8 cellular contexts compared by ENCODE assay signal in the genomic region with DNA sequence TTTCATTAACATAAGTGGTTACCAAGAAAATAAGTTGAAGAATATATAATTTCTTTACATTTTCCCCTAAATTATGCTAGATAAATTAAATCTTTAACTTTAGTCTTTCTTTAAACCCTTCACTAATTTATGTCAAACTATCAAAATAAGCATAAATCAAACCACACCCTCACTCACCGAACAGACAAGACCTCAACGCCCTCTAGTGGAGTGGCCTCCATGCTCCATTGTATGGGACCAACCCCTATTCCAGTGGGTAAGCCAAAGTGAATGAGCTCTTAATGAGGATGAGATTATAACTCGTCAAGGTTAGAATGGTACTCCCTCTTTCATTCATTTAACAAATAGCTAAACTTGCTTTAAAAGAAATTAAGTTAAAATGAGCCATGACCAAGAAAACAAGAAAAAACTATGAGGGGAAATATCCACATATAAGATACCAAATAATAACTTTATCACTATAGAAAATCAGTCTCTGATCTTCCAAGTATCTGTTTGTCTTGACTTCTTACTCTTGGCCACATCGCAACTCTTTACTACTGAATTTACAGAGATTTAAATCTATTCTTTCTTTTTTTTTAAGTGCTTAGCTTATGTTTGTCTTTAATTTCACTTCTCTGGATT. TPM values are rescaled to one million over a fixed set of nuclear protein-coding genes. Genes with fewer than 3 reads are reported as not detected.
DNase-seq lines count a peak whose midpoint lies in the region; ATAC-seq and TF ChIP-seq lines count a peak whose summit lies in the region.

No MANE protein-coding gene starts in this region.

- H3K27ac ChIP-seq in C4-2B, result no peak overlapping the region

- peak; percentile 89 for ATAC-seq in GM18867 (IDR thresholded peaks at IDR 0.05; ENCODE audit: unreplicated experiment)
- ATAC-seq in HG03103 (IDR thresholded peaks at IDR 0.05; ENCODE audit: low read depth, unreplicated experiment), result peak; percentile 76
- peak; percentile 81 to 82 for ATAC-seq in natural killer cell treated with Interleukin-12 subunit alpha and Interleukin-12 subunit beta and Interleukin-15 and Interleukin-18, amount 100 ng/mL, for 72 hours

- H3K4me3 ChIP-seq in epithelial cell of proximal tubule (ENCODE audit: low read depth, low read length), result no peak overlapping the region

- peaks cover 0 to 14% of the 10 kb centered on the region in 2 donors for H3K4me1 Mint-ChIP-seq in natural killer cell treated with Interleukin-12 subunit alpha and Interleukin-12 subunit beta and Interleukin-15 and Interleukin-18, amount 100 ng/mL, for 72 hours (ENCODE audit: low read depth in 2 of 2)

- no peaks in the 10 kb centered on the region for H3K9me3 Mint-ChIP-seq in natural killer cell treated with Interleukin-12 subunit alpha and Interleukin-12 subunit beta and Interleukin-15 and Interleukin-18, amount 100 ng/mL, for 72 hours

- DNase-seq in NOMO-1 treated with DMSO at 0.1 percent for 48 hours (lab: John Stamatoyannopoulos, UW; ENCODE audit: unreplicated experiment) (peak; percentile 53), activated T-cell treated with anti-CD3 and anti-CD28 coated beads for 1 hour (ENCODE audit: low read depth) (peak; percentile 67), epithelial cell of proximal tubule (ENCODE audit: low read depth) (peak; percentile 33), superior temporal gyrus (ENCODE audit: extremely low spot score) (peak; percentile 79)
- peak; percentile 77 for DNase-seq in natural killer cell treated with Interleukin-12 subunit alpha and Interleukin-12 subunit beta and Interleukin-15 and Interleukin-18, amount 100 ng/mL, for 72 hours (ENCODE audit: low spot score)

- H3K27me3 Mint-ChIP-seq in natural killer cell treated with Interleukin-12 subunit alpha and Interleukin-12 subunit beta and Interleukin-15 and Interleukin-18, amount 100 ng/mL, for 72 hours, result peaks cover 5 to 16% of the 10 kb centered on the region in 2 donors

- no peak overlapping the region for H3K27ac Mint-ChIP-seq in natural killer cell treated with Interleukin-12 subunit alpha and Interleukin-12 subunit beta and Interleukin-15 and Interleukin-18, amount 100 ng/mL, for 72 hours

- H3K4me3 Mint-ChIP-seq in natural killer cell treated with Interleukin-12 subunit alpha and Interleukin-12 subunit beta and Interleukin-15 and Interleukin-18, amount 100 ng/mL, for 72 hours, result no peak overlapping the region

- peaks cover 4% of the 10 kb centered on the region for H3K36me3 Mint-ChIP-seq in natural killer cell treated with Interleukin-12 subunit alpha and Interleukin-12 subunit beta and Interleukin-15 and Interleukin-18, amount 100 ng/mL, for 72 hours

- TF ChIP-seq CTCF in C4-2B (conservative IDR thresholded peaks at IDR 0.05), result peak; percentile 90
- TF ChIP-seq CTCF in epithelial cell of proximal tubule (conservative IDR thresholded peaks at IDR 0.05; ENCODE audit: low read depth, low read length), result peak; percentile 99

RNA-seq across cellular contexts. Expression of a gene that starts 15.6 kb away (rescaled TPM):
- 2.2 and 3.5 TPM in 2 replicates for total RNA-seq in epithelial cell of proximal tubule
- 1 to 10 TPM; 1.0 to 2.2 TPM for total RNA-seq in natural killer cell treated with Interleukin-12 subunit alpha and Interleukin-12 subunit beta and Interleukin-15 and Interleukin-18, amount 100 ng/mL, for 72 hours
